In genomic region chrX:48046846-48047245, GRCh38 we compare ENCODE assay signal across 27 cellular contexts. TPM values are rescaled to one million over a fixed set of nuclear protein-coding genes. Genes with fewer than 3 reads are reported as not detected.
"Had no signal": no experiment of that assay in that cellular context is flagged by ENCODE, and none has a peak within 500 bp of the region (broad histone marks: within the 10 kb centered on the region; RNA-seq: fewer than 3 reads in every experiment).

No MANE protein-coding gene starts in this region.

- H3K27me3 Mint-ChIP-seq: activated CD8-positive, alpha-beta memory T cell treated with anti-CD3 and anti-CD28 coated beads, Interleukin-2, amount 10 ng/mL, durations not matched to agents 7 days and 5 days; activated naive CD4-positive, alpha-beta T cell treated with anti-CD3 and anti-CD28 coated beads, Interleukin-2, amount 50 U/mL, for 24 hours had no signal

- H3K27ac Mint-ChIP-seq: activated CD8-positive, alpha-beta memory T cell treated with anti-CD3 and anti-CD28 coated beads, Interleukin-2, amount 10 ng/mL, durations not matched to agents 7 days and 5 days; activated naive CD4-positive, alpha-beta T cell treated with anti-CD3 and anti-CD28 coated beads, Interleukin-2, amount 50 U/mL, for 24 hours; activated T-cell treated with anti-CD3 and anti-CD28 coated beads, Interleukin-2, amount 50 U/mL, for 24 hours; activated T-helper 1 cell treated with anti-CD3 and anti-CD28 coated beads, Interleukin-12 subunit alpha, Interleukin-12 subunit beta, Interleukin-2, Interleukin-4 antibody, amounts not matched to agents 30 ng/mL and 10 ng/mL and 1 ng/mL, durations not matched to agents 14 hours and 24 hours and 36 hours; T-helper 2 cell treated with Interferon-gamma antibody and Interleukin-4, amounts not matched to agents 5 μg/mL and 100 μg/mL, for 36 hours; WTC11 had no signal

- H3K9me3 Mint-ChIP-seq: activated naive CD4-positive, alpha-beta T cell treated with anti-CD3 and anti-CD28 coated beads, Interleukin-2, amount 50 U/mL, for 24 hours; activated T-cell treated with anti-CD3 and anti-CD28 coated beads, Interleukin-2, amount 50 U/mL, for 24 hours; activated T-helper 1 cell treated with anti-CD3 and anti-CD28 coated beads, Interleukin-12 subunit alpha, Interleukin-12 subunit beta, Interleukin-2, Interleukin-4 antibody, amounts not matched to agents 30 ng/mL and 10 ng/mL and 1 ng/mL, durations not matched to agents 14 hours and 24 hours and 36 hours; T-helper 2 cell treated with Interferon-gamma antibody and Interleukin-4, amounts not matched to agents 5 μg/mL and 100 μg/mL, for 36 hours; WTC11 had no signal

- H3K4me1 Mint-ChIP-seq: activated CD8-positive, alpha-beta memory T cell treated with anti-CD3 and anti-CD28 coated beads, Interleukin-2, amount 10 ng/mL, durations not matched to agents 7 days and 5 days; activated naive CD4-positive, alpha-beta T cell treated with anti-CD3 and anti-CD28 coated beads, Interleukin-2, amount 50 U/mL, for 24 hours had no signal

- H3K4me3 Mint-ChIP-seq: activated CD8-positive, alpha-beta memory T cell treated with anti-CD3 and anti-CD28 coated beads, Interleukin-2, amount 10 ng/mL, durations not matched to agents 7 days and 5 days; activated naive CD4-positive, alpha-beta T cell treated with anti-CD3 and anti-CD28 coated beads, Interleukin-2, amount 50 U/mL, for 24 hours; activated T-cell treated with anti-CD3 and anti-CD28 coated beads, Interleukin-2, amount 50 U/mL, for 24 hours; activated T-helper 1 cell treated with anti-CD3 and anti-CD28 coated beads, Interleukin-12 subunit alpha, Interleukin-12 subunit beta, Interleukin-2, Interleukin-4 antibody, amounts not matched to agents 30 ng/mL and 10 ng/mL and 1 ng/mL, durations not matched to agents 14 hours and 24 hours and 36 hours; T-helper 2 cell treated with Interferon-gamma antibody and Interleukin-4, amounts not matched to agents 5 μg/mL and 100 μg/mL, for 36 hours; WTC11 had no signal

- H3K9me3 ChIP-seq: SK-N-SH had no signal

- DNase-seq: activated CD4-positive, alpha-beta T cell treated with anti-CD3 and anti-CD28 coated beads for 48 hours; activated CD4-positive, alpha-beta T cell treated with anti-CD3 and anti-CD28 coated beads, Interleukin-2, amount 50 U/mL, for 4 hours; activated CD4-positive, CD25-positive, alpha-beta regulatory T cell treated with anti-CD3 and anti-CD28 coated beads, Interleukin-2, amount 50 U/mL, for 72 hours; activated CD8-positive, alpha-beta memory T cell treated with anti-CD3 and anti-CD28 coated beads, Interleukin-2, amount 10 ng/mL, durations not matched to agents 7 days and 5 days; activated effector memory CD4-positive, alpha-beta T cell treated with Interleukin-2 at 50 U/mL for 16 hours; activated naive CD4-positive, alpha-beta T cell; activated T-cell treated with anti-CD3 and anti-CD28 coated beads, Interleukin-2, amount 50 U/mL, for 24 hours; aorta; IMR-90; Kasumi-1; KBM-7; NCI-H1048; NCI-H146; NCI-H187 treated with DMSO at 0.1 percent for 48 hours; NCI-H2081 treated with DMSO at 0.1 percent for 48 hours; NCI-H446 treated with DMSO at 0.1 percent for 48 hours; NCI-H524 treated with DMSO at 0.1 percent for 48 hours; NCI-H82; SK-N-SH had no signal

- ATAC-seq: activated CD8-positive, alpha-beta memory T cell treated with anti-CD3 and anti-CD28 coated beads, Interleukin-2, amount 10 ng/mL, durations not matched to agents 7 days and 5 days; Right ventricle myocardium inferior; WTC11 had no signal

- H3K36me3 Mint-ChIP-seq: activated naive CD4-positive, alpha-beta T cell treated with anti-CD3 and anti-CD28 coated beads, Interleukin-2, amount 50 U/mL, for 24 hours; WTC11 had no signal

RNA-seq across cellular contexts. Expression of gene SPACA5, which starts 40.1 kb away (rescaled TPM):
- total RNA-seq: activated CD8-positive, alpha-beta memory T cell treated with anti-CD3 and anti-CD28 coated beads, Interleukin-2, amount 10 ng/mL, durations not matched to agents 7 days and 5 days; activated T-helper 1 cell treated with anti-CD3 and anti-CD28 coated beads, Interleukin-12 subunit alpha, Interleukin-12 subunit beta, Interleukin-2, Interleukin-4 antibody, amounts not matched to agents 30 ng/mL and 10 ng/mL and 1 ng/mL, durations not matched to agents 14 hours and 24 hours and 36 hours; aorta; IMR-90; OCI-LY7; Right ventricle myocardium inferior; RPMI7951; T-helper 1 cell treated with Interleukin-12 subunit alpha and Interleukin-12 subunit beta and Interleukin-4 antibody, amounts not matched to agents 30 ng/mL and 1 ng/mL, for 36 hours; WTC11 had no signal
